In genomic region chrY:12941725-12942687, GRCh38 we compare ENCODE assay signal across 21 cellular contexts. TPM values are rescaled to one million over a fixed set of nuclear protein-coding genes. Genes with fewer than 3 reads are reported as not detected.
"Had no signal": no experiment of that assay in that cellular context is flagged by ENCODE, and none has a peak within 500 bp of the region (broad histone marks: within the 10 kb centered on the region; RNA-seq: fewer than 3 reads in every experiment).

No MANE protein-coding gene starts in this region.

- H3K4me3 Mint-ChIP-seq: activated naive CD8-positive, alpha-beta T cell; activated T-helper 1 cell treated with anti-CD3 and anti-CD28 coated beads, Interleukin-12 subunit alpha, Interleukin-12 subunit beta, Interleukin-2, Interleukin-4 antibody, amounts not matched to agents 30 ng/mL and 10 ng/mL and 1 ng/mL, durations not matched to agents 14 hours and 24 hours and 36 hours; nephron progenitor cell had no signal

- H3K4me1 Mint-ChIP-seq: nephron progenitor cell had no signal

- DNase-seq: activated CD4-positive, alpha-beta T cell treated with anti-CD3 and anti-CD28 coated beads for 1 hour; activated CD4-positive, alpha-beta T cell treated with anti-CD3 and anti-CD28 coated beads, Interleukin-2, amount 50 U/mL, for 48 hours; activated gamma-delta T cell treated with Interleukin-2 at 50 U/mL for 16 hours; cerebellar nuclear complex; cortex of kidney; effector CD4-positive, alpha-beta T cell; head of caudate nucleus; kidney glomerular epithelial cell; left ventricle myocardium inferior; mammary epithelial cell; midbrain; nephron progenitor cell; nucleus accumbens; posterior cingulate gyrus; stimulated activated naive CD4-positive, alpha-beta T cell; thyroid gland; WERI-Rb-1 had no signal

- H3K9me3 Mint-ChIP-seq: activated T-helper 1 cell treated with anti-CD3 and anti-CD28 coated beads, Interleukin-12 subunit alpha, Interleukin-12 subunit beta, Interleukin-2, Interleukin-4 antibody, amounts not matched to agents 30 ng/mL and 10 ng/mL and 1 ng/mL, durations not matched to agents 14 hours and 24 hours and 36 hours; nephron progenitor cell had no signal

- H3K27me3 Mint-ChIP-seq: activated naive CD8-positive, alpha-beta T cell had no signal

- H3K36me3 Mint-ChIP-seq: activated naive CD8-positive, alpha-beta T cell had no signal

- H3K4me3 ChIP-seq: left ventricle myocardium inferior, thyroid gland had no signal

- H3K27ac Mint-ChIP-seq: activated naive CD8-positive, alpha-beta T cell; activated T-helper 1 cell treated with anti-CD3 and anti-CD28 coated beads, Interleukin-12 subunit alpha, Interleukin-12 subunit beta, Interleukin-2, Interleukin-4 antibody, amounts not matched to agents 30 ng/mL and 10 ng/mL and 1 ng/mL, durations not matched to agents 14 hours and 24 hours and 36 hours; nephron progenitor cell had no signal

RNA-seq across cellular contexts. Expression of gene DDX3Y, which starts 37.3 kb away (rescaled TPM):
- total RNA-seq: mammary epithelial cell, renal cortical epithelial cell, urinary bladder had no signal
- polyA plus RNA-seq: mammary epithelial cell had no signal
